ENCODE assay signal across 27 cellular contexts in genomic region chr14:59166258-59166657, GRCh38.
"Had no signal": no experiment of that assay in that cellular context is flagged by ENCODE, and none has a peak within 500 bp of the region (broad histone marks: within the 10 kb centered on the region; RNA-seq: fewer than 3 reads in every experiment).

No MANE protein-coding gene starts in this region.

- H3K9me3 ChIP-seq: stomach, suprapubic skin, testis, thoracic aorta, thyroid gland, tibial artery, tibial nerve, transverse colon, upper lobe of left lung, upper lobe of right lung, uterus, vagina had no signal

- ATAC-seq: stimulated activated effector memory CD8-positive, alpha-beta T cell treated with anti-CD3 and anti-CD28 coated beads, Interleukin-12 subunit alpha, Interleukin-12 subunit beta, amount 100 ng/mL, for 72 hours; stimulated activated memory B cell treated with anti-CD40 and anti-IgM and Interleukin-4, amounts not matched to agents 10 μg/mL and 1 μg/mL and 100 μg/mL, for 72 hours; stimulated activated naive B cell treated with anti-CD40 and anti-IgM and Interleukin-4, amounts not matched to agents 10 μg/mL and 1 μg/mL and 100 μg/mL, for 72 hours; stimulated activated naive CD8-positive, alpha-beta T cell treated with anti-CD3 and anti-CD28 coated beads, Interleukin-15, amount 100 ng/mL, for 72 hours; stimulated activated naive CD8-positive, alpha-beta T cell treated with anti-CD3 and anti-CD28 coated beads, Interleukin-15, Interleukin-2, amounts not matched to agents 100 U/mL and 50 U/mL, for 24 hours; upper lobe of right lung had no signal

- H3K27me3 ChIP-seq: stomach, suprapubic skin, testis, thyroid gland, tibial artery, tibial nerve, transverse colon, upper lobe of left lung, upper lobe of right lung, uterus, vagina had no signal

- H3K4me1 ChIP-seq: suprapubic skin, testis, thyroid gland, transverse colon, uterus had no signal

- DNase-seq: stimulated activated CD4-positive, alpha-beta T cell treated with anti-CD3 and anti-CD28 coated beads, Interleukin-2, amount 100 ng/mL, for 48 hours; stimulated activated CD4-positive, alpha-beta T cell treated with anti-CD3 and anti-CD28 coated beads, Interleukin-4, amount 100 ng/mL, for 1 hour; stimulated activated CD4-positive, alpha-beta T cell treated with anti-CD3 and anti-CD28 coated beads, Interleukin-4, amount 100 ng/mL, for 24 hours; stimulated activated CD4-positive, alpha-beta T cell treated with anti-CD3 and anti-CD28 coated beads, Interleukin-4, amount 100 ng/mL, for 4 hours; stimulated activated CD8-positive, alpha-beta memory T cell treated with anti-CD3 and anti-CD28 coated beads, Interleukin-4, amount 100 ng/mL, for 48 hours; stimulated activated naive B cell treated with anti-CD40 and anti-IgM and Interleukin-4, amounts not matched to agents 10 μg/mL and 1 μg/mL and 100 μg/mL, for 72 hours; stimulated activated naive CD4-positive, alpha-beta T cell; stimulated activated naive CD4-positive, alpha-beta T cell treated with Interleukin-2 at 50 U/mL for 16 hours; stimulated activated naive CD8-positive, alpha-beta T cell treated with anti-CD3 and anti-CD28 coated beads, Interleukin-15, amount 100 ng/mL, for 72 hours; stimulated activated naive CD8-positive, alpha-beta T cell treated with anti-CD3 and anti-CD28 coated beads, Interleukin-15, Interleukin-2, amounts not matched to agents 100 U/mL and 50 U/mL, for 24 hours; stomach; substantia nigra; testis; thyroid gland; tibial artery; transverse colon; trophoblast cell; upper lobe of left lung; upper lobe of right lung; uterus had no signal

- H3K27ac ChIP-seq: stomach, suprapubic skin, testis, thoracic aorta, thyroid gland, tibial artery, tibial nerve, transverse colon, upper lobe of left lung, upper lobe of right lung, uterus, vagina had no signal

- H3K36me3 ChIP-seq: stomach, suprapubic skin, thoracic aorta, thyroid gland, tibial artery, tibial nerve, transverse colon, upper lobe of left lung, upper lobe of right lung, uterus, vagina had no signal

- FAIRE-seq: urothelium cell line had no signal

- H3K4me3 ChIP-seq: stomach, suprapubic skin, testis, thoracic aorta, thyroid gland, tibial artery, tibial nerve, transverse colon, upper lobe of left lung, upper lobe of right lung, uterus, vagina had no signal
